Comparison of ENCODE assay signal across 4 cellular contexts in the genomic region with DNA sequence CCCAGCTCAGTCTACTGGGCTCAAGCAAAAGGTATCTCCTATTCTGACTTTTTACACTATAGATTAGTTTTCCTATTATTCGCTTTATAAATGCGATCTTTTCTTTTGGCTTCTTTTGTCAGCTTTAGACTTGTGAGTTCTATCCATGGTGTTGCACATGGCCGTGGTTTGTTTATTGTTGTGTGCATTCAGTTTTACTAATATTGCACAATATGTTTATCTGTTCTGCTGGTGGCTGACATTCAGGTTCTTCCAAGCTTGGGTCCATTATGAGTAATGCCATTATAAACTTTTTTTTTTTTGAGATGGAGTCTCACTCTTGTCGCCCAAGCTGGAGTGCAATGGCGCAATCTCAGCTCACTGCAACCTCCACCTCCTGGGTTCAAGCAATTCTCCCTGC. TPM values are rescaled to one million over a fixed set of nuclear protein-coding genes. Genes with fewer than 3 reads are reported as not detected.
"Had no signal": no experiment of that assay in that cellular context is flagged by ENCODE, and none has a peak within 500 bp of the region (broad histone marks: within the 10 kb centered on the region; RNA-seq: fewer than 3 reads in every experiment).

No MANE protein-coding gene starts in this region.

RNA-seq across cellular contexts. Expression of gene FANK1, which starts 30.9 kb away (rescaled TPM):
- total RNA-seq: left lobe of liver had no signal
- polyA plus RNA-seq: immature natural killer cell; liver; naive thymus-derived CD4-positive, alpha-beta T cell had no signal
